In the genomic region with DNA sequence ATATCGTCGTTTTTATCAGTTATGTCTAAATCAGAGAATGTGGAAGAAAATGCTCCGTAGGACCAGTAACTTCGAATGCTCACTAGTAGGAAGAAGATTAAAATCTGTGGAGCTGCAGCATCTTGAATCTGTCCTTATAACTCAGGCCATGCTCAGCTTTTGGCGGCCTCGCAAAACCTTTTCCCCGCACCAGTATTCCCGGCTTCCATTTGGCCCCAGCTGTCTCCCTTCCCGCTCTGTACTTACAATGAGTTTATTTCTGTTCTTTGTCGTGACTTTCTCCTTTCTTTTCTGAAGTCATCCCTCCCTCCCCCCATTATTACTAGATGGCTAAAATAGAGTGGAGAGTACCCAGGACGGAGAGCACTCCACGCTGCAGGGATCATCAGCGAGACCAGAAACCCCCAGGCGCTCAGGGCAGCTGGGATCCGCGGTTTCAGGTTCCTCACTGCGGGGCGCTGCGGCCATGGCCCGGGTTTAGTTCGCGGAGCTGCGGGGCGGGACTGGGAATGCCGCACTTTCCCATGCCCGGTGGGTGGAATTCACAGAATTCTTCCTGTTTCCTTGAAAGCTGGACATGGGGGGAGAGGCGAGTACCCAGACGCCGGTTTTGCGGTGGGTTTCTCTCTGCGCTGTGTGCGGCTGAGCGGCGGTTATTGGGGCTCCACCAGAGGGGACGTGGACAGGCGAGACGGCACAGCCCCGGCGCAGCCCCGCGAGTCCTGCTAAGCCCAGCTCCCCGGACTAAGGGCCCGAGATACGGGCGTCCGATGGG, we compare ENCODE assay signal across 13 cellular contexts.
A peak's percentile ranks its signal among the peaks of the same experiment; 100 is the strongest.
DNase-seq lines count a peak whose midpoint lies in the region; ATAC-seq and TF ChIP-seq lines count a peak whose summit lies in the region.
"Had no signal": no experiment of that assay in that cellular context is flagged by ENCODE, and none has a peak within 500 bp of the region (broad histone marks: within the 10 kb centered on the region; RNA-seq: fewer than 3 reads in every experiment).

No MANE protein-coding gene starts in this region.

- no peak overlapping the region for H3K27ac ChIP-seq in brain microvascular endothelial cell
- peak overlapping the region in 1 of 2 donors; percentile 39 for H3K27ac ChIP-seq in right atrium auricular region
- H3K27ac ChIP-seq: epithelial cell of prostate, skin epidermis had no signal

- peaks cover 4% of the 10 kb centered on the region for H3K36me3 Mint-ChIP-seq in type B pancreatic cell
- peaks cover 4% of the 10 kb centered on the region for H3K36me3 Mint-ChIP-seq in activated CD8-positive, alpha-beta memory T cell treated with anti-CD3 and anti-CD28 coated beads, Interleukin-2, amount 10 ng/mL, durations not matched to agents 7 days and 5 days

- peak overlapping the region; percentile 93 for H3K4me3 Mint-ChIP-seq in type B pancreatic cell
- H3K4me3 Mint-ChIP-seq in activated CD8-positive, alpha-beta memory T cell treated with anti-CD3 and anti-CD28 coated beads, Interleukin-2, amount 10 ng/mL, durations not matched to agents 7 days and 5 days, result no peak overlapping the region
- H3K4me3 Mint-ChIP-seq: HFFc6 had no signal

- no peaks in the 10 kb centered on the region for H3K27me3 ChIP-seq in brain microvascular endothelial cell (replicated peaks)
- H3K27me3 ChIP-seq in right atrium auricular region, result no peaks in the 10 kb centered on the region

- H3K9me3 ChIP-seq in right atrium auricular region, result peaks cover 0 to 21% of the 10 kb centered on the region in 2 donors

- H3K27me3 Mint-ChIP-seq in type B pancreatic cell, result peaks cover 33% of the 10 kb centered on the region
- H3K27me3 Mint-ChIP-seq in activated CD8-positive, alpha-beta memory T cell treated with anti-CD3 and anti-CD28 coated beads, Interleukin-2, amount 10 ng/mL, durations not matched to agents 7 days and 5 days, result no peaks in the 10 kb centered on the region

- in situ Hi-C loops in brain microvascular endothelial cell (cut with HindIII; ENCODE audit: low pct_ligation_motif_present, low sequenced_read_pairs), result no loop called here

- peaks cover 8% of the 10 kb centered on the region for H3K9me3 Mint-ChIP-seq in type B pancreatic cell
- H3K9me3 Mint-ChIP-seq in activated CD8-positive, alpha-beta memory T cell treated with anti-CD3 and anti-CD28 coated beads, Interleukin-2, amount 10 ng/mL, durations not matched to agents 7 days and 5 days (ENCODE audit: low read depth), result peaks cover 21% of the 10 kb centered on the region

- CTCF ChIA-PET in activated CD8-positive, alpha-beta memory T cell treated with anti-CD3 and anti-CD28 coated beads, Interleukin-2, amount 10 ng/mL, durations not matched to agents 7 days and 5 days (lab: Charles Lee), result interaction anchor here (0.9 kb wide), 1 partner anchor 11 kb away, joined by 3 read pairs; no protein-coding TSS in a partner anchor

- H3K4me1 ChIP-seq in right atrium auricular region, result no peaks in the 10 kb centered on the region

- peak overlapping the region; percentile 76 for H3K27ac Mint-ChIP-seq in type B pancreatic cell
- H3K27ac Mint-ChIP-seq in activated CD8-positive, alpha-beta memory T cell treated with anti-CD3 and anti-CD28 coated beads, Interleukin-2, amount 10 ng/mL, durations not matched to agents 7 days and 5 days, result no peak overlapping the region
- H3K27ac Mint-ChIP-seq: HFFc6 had no signal

- TF ChIP-seq CTCF in brain microvascular endothelial cell (IDR thresholded peaks at IDR 0.05; ENCODE audit: low read depth, low read length, missing control alignments) (no peak), right atrium auricular region (IDR thresholded peaks at IDR 0.05) (peak in 1 of 2 donors; percentile 19), type B pancreatic cell (conservative IDR thresholded peaks at IDR 0.05) (no peak)

- ATAC-seq in activated CD8-positive, alpha-beta memory T cell treated with anti-CD3 and anti-CD28 coated beads, Interleukin-2, amount 10 ng/mL, durations not matched to agents 7 days and 5 days, result no peak
- ATAC-seq: left colon had no signal

- H3K4me3 ChIP-seq in brain microvascular endothelial cell (ENCODE audit: low read depth, low read length) (peak overlapping the region; percentile 12), right atrium auricular region (peak overlapping the region; percentile 33 to 56)
- H3K4me3 ChIP-seq: skin epidermis had no signal

- H3K36me3 ChIP-seq in brain microvascular endothelial cell (replicated peaks) (no peaks in the 10 kb centered on the region), right atrium auricular region (no peaks in the 10 kb centered on the region)

- H3K4me1 Mint-ChIP-seq in type B pancreatic cell (ENCODE audit: unreplicated experiment), result peaks cover 7% of the 10 kb centered on the region
- no peaks in the 10 kb centered on the region for H3K4me1 Mint-ChIP-seq in activated CD8-positive, alpha-beta memory T cell treated with anti-CD3 and anti-CD28 coated beads, Interleukin-2, amount 10 ng/mL, durations not matched to agents 7 days and 5 days

- DNase-seq in brain microvascular endothelial cell (no peak), right atrium auricular region (ENCODE audit: low spot score) (no peak), myocyte (ENCODE audit: low read depth) (peak; percentile 15), type B pancreatic cell (ENCODE audit: extremely low spot score, unreplicated experiment) (no peak), superior temporal gyrus (ENCODE audit: extremely low spot score) (no peak)
- no peak for DNase-seq in activated CD8-positive, alpha-beta memory T cell treated with anti-CD3 and anti-CD28 coated beads, Interleukin-2, amount 10 ng/mL, durations not matched to agents 7 days and 5 days
- no peak for DNase-seq in effector CD8-positive, alpha-beta T cell (lab: John Stamatoyannopoulos, UW)
- DNase-seq: Calu3, HFFc6, Kasumi-1, left colon had no signal
